In genomic region chr6:150006961-150007464, GRCh38 we compare ENCODE assay signal across 8 cellular contexts. TPM values are rescaled to one million over a fixed set of nuclear protein-coding genes. Genes with fewer than 3 reads are reported as not detected.
DNase-seq lines count a peak whose midpoint lies in the region; ATAC-seq, FAIRE-seq and TF ChIP-seq lines count a peak whose summit lies in the region.

No MANE protein-coding gene starts in this region.

- H3K27me3 ChIP-seq in GM12878 (replicated peaks in 1 of 2; ENCODE audit: control insufficient read depth in 2 of 2, insufficient read depth in 2 of 2, low read length in 1 of 2) = peaks cover 0 to 1% of the 10 kb centered on the region in 2 experiments; a peak in 2 of 4 replicates
- H3K27me3 ChIP-seq in pancreas = no peaks in the 10 kb centered on the region

- DNase-seq in stimulated activated CD4-positive, alpha-beta T cell treated with anti-CD3 and anti-CD28 coated beads, Interleukin-12 subunit alpha, Interleukin-12 subunit beta, amount 100 ng/mL, for 48 hours (ENCODE audit: low read depth in 2 of 3, low spot score in 1 of 3) = peak in 2 of 3 donors; percentile 36 to 49
- no peak for DNase-seq in stimulated activated CD4-positive, alpha-beta T cell treated with anti-CD3 and anti-CD28 coated beads, Interleukin-12 subunit alpha, Interleukin-12 subunit beta, amount 100 ng/mL, for 4 hours
- DNase-seq in NCI-H69 (lab: John Stamatoyannopoulos, UW) = peak; percentile 42
- DNase-seq in GM12878 (ENCODE audit: low read depth, low spot score) = no peak
- DNase-seq in nephron progenitor cell = peak; percentile 45
- no peak for DNase-seq in pancreas
- no peak for DNase-seq in NCI-H187 treated with DMSO at 0.1 percent for 48 hours (lab: John Stamatoyannopoulos, UW)
- DNase-seq in iPS-NIHi7 (ENCODE audit: extremely low spot score) = no peak

- WGBS in GM12878 (ENCODE audit: insufficient coverage, insufficient replicate concordance, low lambda C conversion rate, missing lambda C conversion rate) = 15% methylated on average over 7 of the region's 7 CpGs
- WGBS in pancreas, 2 donors = 71 to 74% methylated on average over 7 of the region's 7 CpGs

- RAD21 ChIA-PET in GM12878 (lab: Charles Lee; ENCODE audit: unreplicated experiment) = interaction anchor here (0.5 to 1.2 kb wide), 3 partner anchors 10 to 356 kb away, joined by 3 to 5 read pairs (median 3); no protein-coding TSS in a partner anchor

- no peaks in the 10 kb centered on the region; the same call in 1 of the 2 replicates for H4K20me1 ChIP-seq in GM12878 (ENCODE audit: control insufficient read depth, insufficient read depth)

- no peaks in the 10 kb centered on the region for H3K36me3 Mint-ChIP-seq in nephron progenitor cell (ENCODE audit: low read depth)

- BruUV-seq in GM12878 (replicated peaks; lab: Mats Ljungman, UMichigan) = no TSS peak

- FAIRE-seq in GM12878 (lab: Jason Lieb, UNC) (no peak), pancreas (lab: Jason Lieb, UNC) (no peak)

- H3K27ac Mint-ChIP-seq in nephron progenitor cell = no peak overlapping the region

- H3K27ac ChIP-seq in GM12878 (ENCODE audit: control insufficient read depth, insufficient read depth) = no peak overlapping the region
- no peak overlapping the region for H3K27ac ChIP-seq in pancreas

- peaks cover 6% of the 10 kb centered on the region for H3K4me1 Mint-ChIP-seq in nephron progenitor cell

- TF ChIP-seq POLR2A in GM12878 (IDR thresholded peaks at IDR 0.05; ENCODE audit: low read depth, low read length) = no peak

- no peak overlapping the region for H3K4me2 ChIP-seq in GM12878 (ENCODE audit: control insufficient read depth, insufficient read depth)

- peaks cover 8% of the 10 kb centered on the region; the same call in 2 of the 3 replicates for H3K9me3 ChIP-seq in GM12878 (replicated peaks; ENCODE audit: control insufficient read depth, insufficient read depth, low read length)
- H3K9me3 ChIP-seq in pancreas = no peaks in the 10 kb centered on the region

- TF ChIP-seq RAD21 in GM12878 (IDR thresholded peaks at IDR 0.05; ENCODE audit: insufficient read depth, low read depth, low read length) = peak; percentile 19; the same call in 1 of the 2 replicates

- H3K9me3 Mint-ChIP-seq in nephron progenitor cell = peaks cover 8% of the 10 kb centered on the region

- H3K36me3 ChIP-seq in GM12878 (ENCODE audit: control insufficient read depth in 2 of 2, insufficient read depth in 2 of 2, low read length in 1 of 2) (no peaks in the 10 kb centered on the region), pancreas (no peaks in the 10 kb centered on the region)

- H2AFZ ChIP-seq in GM12878 (ENCODE audit: control insufficient read depth, low read depth, low read length) = no peak overlapping the region

- no peaks in the 10 kb centered on the region for H3K79me2 ChIP-seq in GM12878 (ENCODE audit: control insufficient read depth, insufficient read depth, low read length)

- H3K9ac ChIP-seq in GM12878 (ENCODE audit: control insufficient read depth, insufficient read depth, low read length) = no peak overlapping the region

- TF ChIP-seq CTCF in GM12878 (IDR thresholded peaks at IDR 0.05 in 2 of 3, conservative IDR thresholded peaks at IDR 0.05 in 1 of 3; ENCODE audit: control insufficient read depth in 2 of 3, extremely low read depth in 1 of 3, insufficient read depth in 1 of 3, low read depth in 3 of 3, low read length in 3 of 3) (peak; percentile 48 to 49 (median 48); a peak in 5 of 6 replicates), nephron progenitor cell (IDR thresholded peaks at IDR 0.05) (peak; percentile 60), pancreas (IDR thresholded peaks at IDR 0.05) (peak in 2 of 4 donors; percentile 10 to 36)

- no peak overlapping the region for H3K4me3 ChIP-seq in GM12878
- H3K4me3 ChIP-seq in pancreas = no peak overlapping the region

- SMC1A ChIA-PET in GM12878 (lab: Charles Lee; ENCODE audit: uncharacterized antibody, unreplicated experiment) = interaction anchor here (0.9 to 1.8 kb wide), 3 partner anchors 10 to 23 kb away, joined by 3 to 4 read pairs (median 3); no protein-coding TSS in a partner anchor

- peak; percentile 38 for ATAC-seq in GM12878
- no peak for ATAC-seq in pancreas

- H3K4me1 ChIP-seq in GM12878 (ENCODE audit: control insufficient read depth, insufficient read depth, low read length) (peaks cover 16% of the 10 kb centered on the region), pancreas (peaks cover 0 to 4% (median 0%) of the 10 kb centered on the region in 3 donors)

- no peak overlapping the region for H3K4me3 Mint-ChIP-seq in nephron progenitor cell

- CTCF ChIA-PET in GM12878 (lab: Yijun Ruan, JAX) = interaction anchor here (0.6 to 2.0 kb wide), 14 partner anchors 10 to 1142 kb away, joined by 3 to 10 read pairs (median 4); no protein-coding TSS in a partner anchor

- peaks cover 100% of the 10 kb centered on the region for H3K27me3 Mint-ChIP-seq in nephron progenitor cell (ENCODE audit: low read depth, poor library complexity)

- in situ Hi-C loops in GM12878 (cut with MboI) = loop anchor here (5.0 kb wide), 1 partner anchor 70 kb away; no protein-coding TSS in a partner anchor

- TF ChIP-seq EP300 in GM12878 (IDR thresholded peaks at IDR 0.05; ENCODE audit: borderline replicate concordance in 1 of 2, control insufficient read depth in 1 of 2, low read depth in 2 of 2, low read length in 2 of 2) = no peak

- POLR2A ChIA-PET in GM12878 (lab: Charles Lee) = interaction anchor here (0.9 kb wide), 1 partner anchor 50 kb away, joined by 3 read pairs; no protein-coding TSS in a partner anchor

- intact Hi-C loops in GM12878 (cut with micrococcal nuclease; ENCODE audit: unreplicated experiment) = no loop called here
- intact Hi-C loops in pancreas (cut with DNase I) = loop anchor here in 1 of 3 donors (5.0 kb wide), 1 partner anchor 70 kb away; no protein-coding TSS in a partner anchor

TF ChIP-seq in GM12878, 131 proteins besides CTCF, POLR2A, EP300 and RAD21 (continues in another document):
- TF ChIP-seq E2F4 (IDR thresholded peaks at IDR 0.05; ENCODE audit: low read depth, low read length) = no peak
- TF ChIP-seq, protein P1, sequence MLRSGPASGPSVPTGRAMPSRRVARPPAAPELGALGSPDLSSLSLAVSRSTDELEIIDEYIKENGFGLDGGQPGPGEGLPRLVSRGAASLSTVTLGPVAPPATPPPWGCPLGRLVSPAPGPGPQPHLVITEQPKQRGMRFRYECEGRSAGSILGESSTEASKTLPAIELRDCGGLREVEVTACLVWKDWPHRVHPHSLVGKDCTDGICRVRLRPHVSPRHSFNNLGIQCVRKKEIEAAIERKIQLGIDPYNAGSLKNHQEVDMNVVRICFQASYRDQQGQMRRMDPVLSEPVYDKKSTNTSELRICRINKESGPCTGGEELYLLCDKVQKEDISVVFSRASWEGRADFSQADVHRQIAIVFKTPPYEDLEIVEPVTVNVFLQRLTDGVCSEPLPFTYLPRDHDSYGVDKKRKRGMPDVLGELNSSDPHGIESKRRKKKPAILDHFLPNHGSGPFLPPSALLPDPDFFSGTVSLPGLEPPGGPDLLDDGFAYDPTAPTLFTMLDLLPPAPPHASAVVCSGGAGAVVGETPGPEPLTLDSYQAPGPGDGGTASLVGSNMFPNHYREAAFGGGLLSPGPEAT (IDR thresholded peaks at IDR 0.05; ENCODE audit: low read depth) = no peak

RNA-seq across cellular contexts. Expression of gene RAET1L, which starts 18.3 kb away (rescaled TPM):
- not detected in 2 replicates for total RNA-seq in GM12878 (2013; cell fraction: nucleolus; rRNA removed)
- not detected in 2 replicates for total RNA-seq in GM12878 (2014; rRNA removed)
- total RNA-seq in GM12878 (2014; rRNA removed; fragmentation: Illumina TruSeq; extraction: Trizol) = not detected in 2 replicates
- total RNA-seq in GM12878 (2021) = not detected in 2 replicates
- polyA plus RNA-seq in GM12878 (2011; ENCODE audit: low read depth) = not detected
- not detected in 2 replicates for polyA plus RNA-seq in GM12878 (2011; rRNA removed)
- polyA plus RNA-seq in GM12878 (2011; cell fraction: cytosol; rRNA removed) = not detected in 2 replicates
- not detected in 2 replicates for polyA plus RNA-seq in GM12878 (2011; cell fraction: nucleus; rRNA removed)
- not detected in 2 replicates for polyA plus RNA-seq in GM12878 (2012)
- polyA plus RNA-seq in GM12878 (2014; fragmentation: Illumina TruSeq; extraction: Trizol) = not detected in 2 replicates
- not detected for polyA plus RNA-seq in GM12878 (2014; fragmentation: Nextera tagmentation; extraction: Ambion mirVana)
- not detected in 2 replicates for polyA plus RNA-seq in GM12878 (2014; rRNA removed)
- polyA plus RNA-seq in GM12878 (2016; fragmentation: Nextera tagmentation; extraction: Ambion mirVana) = not detected
- not detected in 2 replicates for polyA minus RNA-seq in GM12878 (2011; rRNA and poly(A)+ RNA removed)
- polyA minus RNA-seq in GM12878 (2011; cell fraction: cytosol; rRNA and poly(A)+ RNA removed) = not detected in 2 replicates
- not detected in 2 replicates for polyA minus RNA-seq in GM12878 (2011; cell fraction: nucleus; rRNA and poly(A)+ RNA removed)
- under 1 TPM in 2 of 6 donors, not detected in 4; 0.46 to 0.53 TPM for total RNA-seq in pancreas
- polyA plus RNA-seq in pancreas = not detected

RNA-seq across cellular contexts. Expression of gene ULBP1, which starts 43.3 kb away (rescaled TPM):
- total RNA-seq in GM12878 (2013; cell fraction: nucleolus; rRNA removed) = 0.15 TPM in 1 of 2 replicates, not detected in the other
- total RNA-seq in GM12878 (2014; rRNA removed) (not detected in 2 replicates), GM12878 (2014; rRNA removed; fragmentation: Illumina TruSeq; extraction: Trizol) (not detected in 2 replicates), GM12878 (2021) (not detected in 2 replicates), pancreas (1 to 10 TPM in 1 of 6 donors, under 1 TPM in 3, not detected in 2; 0.04 to 1.3 (median 0.09) TPM)
- 0.07 TPM for polyA plus RNA-seq in GM12878 (2011; ENCODE audit: low read depth)
- polyA plus RNA-seq in GM12878 (2011; rRNA removed) (0.10 and 0.12 TPM in 2 replicates), GM12878 (2014; fragmentation: Illumina TruSeq; extraction: Trizol) (0.04 TPM in 1 of 2 replicates, not detected in the other), GM12878 (2014; fragmentation: Nextera tagmentation; extraction: Ambion mirVana) (under 1 TPM in 1 of 2 experiments, not detected in 1; 0.02 TPM), GM12878 (2014; rRNA removed) (not detected in 2 replicates), GM12878 (2016; fragmentation: Nextera tagmentation; extraction: Ambion mirVana) (not detected), pancreas (under 1 TPM in 1 of 2 donors, not detected in 1; 0.02 TPM)
- 0.07 TPM in 1 of 2 replicates, not detected in the other for polyA plus RNA-seq in GM12878 (2011; cell fraction: cytosol; rRNA removed)
- 0.03 and 0.10 TPM in 2 replicates for polyA plus RNA-seq in GM12878 (2011; cell fraction: nucleus; rRNA removed)
- polyA plus RNA-seq in GM12878 (2012) = 0.06 TPM in 1 of 2 replicates, not detected in the other
- polyA minus RNA-seq in GM12878 (2011; rRNA and poly(A)+ RNA removed) = not detected in 2 replicates
- polyA minus RNA-seq in GM12878 (2011; cell fraction: cytosol; rRNA and poly(A)+ RNA removed) = not detected in 2 replicates
- polyA minus RNA-seq in GM12878 (2011; cell fraction: nucleus; rRNA and poly(A)+ RNA removed) = 0.10 TPM in 1 of 2 replicates, not detected in the other

Comparison
In these comparisons a context has a peak if more than half of its experiments do, and no peak if none do; other contexts are left out.
1. DNase-seq: peak in stimulated activated CD4-positive, alpha-beta T cell treated with anti-CD3 and anti-CD28 coated beads, Interleukin-12 subunit alpha, Interleukin-12 subunit beta, amount 100 ng/mL, for 48 hours (2 of 3), NCI-H69 (single experiment) and nephron progenitor cell (single experiment); none in stimulated activated CD4-positive, alpha-beta T cell treated with anti-CD3 and anti-CD28 coated beads, Interleukin-12 subunit alpha, Interleukin-12 subunit beta, amount 100 ng/mL, for 4 hours (single experiment), GM12878 (single experiment), pancreas (0 of 6), NCI-H187 treated with DMSO at 0.1 percent for 48 hours (single experiment) and iPS-NIHi7 (single experiment).